ENCODE assay signal across 22 cellular contexts in genomic region chr2:18792684-18793083, GRCh38.
"Had no signal": no experiment of that assay in that cellular context is flagged by ENCODE, and none has a peak within 500 bp of the region (broad histone marks: within the 10 kb centered on the region; RNA-seq: fewer than 3 reads in every experiment).

No MANE protein-coding gene starts in this region.

- H3K27me3 Mint-ChIP-seq: activated CD4-positive, alpha-beta memory T cell treated with anti-CD3 and anti-CD28 coated beads, Interleukin-2, amount 10 ng/mL, durations not matched to agents 7 days and 5 days; activated naive CD8-positive, alpha-beta T cell treated with anti-CD3 and anti-CD28 coated beads for 36 hours; activated T-helper 17 cell treated with anti-CD3 and anti-CD28 coated beads, Interleukin-2, amount 50 U/mL, for 72 hours had no signal

- H3K4me3 ChIP-seq: lung, ovary, spleen, thyroid gland, uterus had no signal

- H3K4me1 Mint-ChIP-seq: activated CD4-positive, alpha-beta memory T cell treated with anti-CD3 and anti-CD28 coated beads, Interleukin-2, amount 10 ng/mL, durations not matched to agents 7 days and 5 days; activated naive CD8-positive, alpha-beta T cell treated with anti-CD3 and anti-CD28 coated beads for 36 hours; activated T-helper 17 cell treated with anti-CD3 and anti-CD28 coated beads, Interleukin-2, amount 50 U/mL, for 72 hours; neural crest cell had no signal

- H3K27ac Mint-ChIP-seq: activated CD4-positive, alpha-beta memory T cell treated with anti-CD3 and anti-CD28 coated beads, Interleukin-2, amount 10 ng/mL, durations not matched to agents 7 days and 5 days; activated naive CD8-positive, alpha-beta T cell treated with anti-CD3 and anti-CD28 coated beads for 36 hours; activated T-helper 17 cell treated with anti-CD3 and anti-CD28 coated beads, Interleukin-2, amount 50 U/mL, for 72 hours had no signal

- H3K9me3 Mint-ChIP-seq: activated CD4-positive, alpha-beta memory T cell treated with anti-CD3 and anti-CD28 coated beads, Interleukin-2, amount 10 ng/mL, durations not matched to agents 7 days and 5 days; activated naive CD8-positive, alpha-beta T cell treated with anti-CD3 and anti-CD28 coated beads for 36 hours; neural crest cell had no signal

- ATAC-seq: activated T-helper 17 cell treated with anti-CD3 and anti-CD28 coated beads, Interleukin-2, amount 50 U/mL, for 72 hours had no signal

- H3K4me3 Mint-ChIP-seq: activated CD4-positive, alpha-beta memory T cell treated with anti-CD3 and anti-CD28 coated beads, Interleukin-2, amount 10 ng/mL, durations not matched to agents 7 days and 5 days; activated naive CD8-positive, alpha-beta T cell treated with anti-CD3 and anti-CD28 coated beads for 36 hours; activated T-helper 17 cell treated with anti-CD3 and anti-CD28 coated beads, Interleukin-2, amount 50 U/mL, for 72 hours; neural crest cell had no signal

- DNase-seq: activated CD4-positive, alpha-beta memory T cell treated with anti-CD3 and anti-CD28 coated beads, Interleukin-2, amount 10 ng/mL, durations not matched to agents 7 days and 5 days; activated CD4-positive, alpha-beta T cell treated with anti-CD3 and anti-CD28 coated beads for 48 hours; activated CD4-positive, CD25-positive, alpha-beta regulatory T cell; activated naive CD4-positive, alpha-beta T cell; activated naive CD8-positive, alpha-beta T cell treated with anti-CD3 and anti-CD28 coated beads for 36 hours; activated T-cell treated with anti-CD3 and anti-CD28 coated beads, Interleukin-2, amount 50 U/mL, for 1 hour; amniotic stem cell; foreskin melanocyte; midbrain; ovary; spleen; stimulated activated CD8-positive, alpha-beta memory T cell treated with anti-CD3 and anti-CD28 coated beads, Interleukin-4, amount 100 ng/mL, for 48 hours; stimulated activated naive CD4-positive, alpha-beta T cell; T-helper 1 cell; T1000; thyroid gland had no signal

- H3K36me3 Mint-ChIP-seq: activated naive CD8-positive, alpha-beta T cell treated with anti-CD3 and anti-CD28 coated beads for 36 hours had no signal

- FAIRE-seq: colon, keratinocyte had no signal
